Comparison of ENCODE assay signal across 8 cellular contexts in genomic region chr6:27188885-27189418, GRCh38. TPM values are rescaled to one million over a fixed set of nuclear protein-coding genes. Genes with fewer than 3 reads are reported as not detected.
DNase-seq lines count a peak whose midpoint lies in the region; ATAC-seq lines count a peak whose summit lies in the region.

No MANE protein-coding gene starts in this region.

- H3K4me3 ChIP-seq in CD8-positive, alpha-beta memory T cell (ENCODE audit: low read length), result peak overlapping the region; percentile 80

- H3K27ac Mint-ChIP-seq in CD8-positive, alpha-beta memory T cell, result peak overlapping the region in 7 of 8 donors; percentile 48 to 93 (median 83)

- peak overlapping the region; percentile 85 to 94 (median 93) for H3K4me3 Mint-ChIP-seq in CD8-positive, alpha-beta memory T cell

- peaks cover 0 to 8% (median 0%) of the 10 kb centered on the region in 3 donors for H3K36me3 Mint-ChIP-seq in CD8-positive, alpha-beta memory T cell

- H3K4me1 Mint-ChIP-seq in CD8-positive, alpha-beta memory T cell, result peaks cover 10 to 17% (median 13%) of the 10 kb centered on the region in 3 donors

- peak overlapping the region; percentile 83 for H3K27ac ChIP-seq in CD8-positive, alpha-beta memory T cell (ENCODE audit: low read depth, low read length)
- H3K27ac ChIP-seq in epithelial cell of prostate, result peak overlapping the region; percentile 79

- no peaks in the 10 kb centered on the region for H3K27me3 ChIP-seq in CD8-positive, alpha-beta memory T cell (ENCODE audit: insufficient read depth, low read length, poor library complexity, severe bottlenecking)

- H3K27me3 Mint-ChIP-seq in CD8-positive, alpha-beta memory T cell, result peaks cover 0 to 3% of the 10 kb centered on the region in 2 donors

- no peaks in the 10 kb centered on the region for H3K9me3 Mint-ChIP-seq in CD8-positive, alpha-beta memory T cell

- CTCF ChIA-PET in CD8-positive, alpha-beta memory T cell (lab: Charles Lee), result interaction anchor here (1.0 to 2.9 kb wide), 3 partner anchors 12 to 707 kb away, joined by 3 to 16 read pairs (median 3); no protein-coding TSS in a partner anchor

- DNase-seq in CD8-positive, alpha-beta memory T cell, result peak; percentile 23 to 68 (median 60)
- DNase-seq in NCI-H510A (lab: John Stamatoyannopoulos, UW) (peak; percentile 69), epithelial cell of prostate (ENCODE audit: low read depth, low spot score) (peak; percentile 22), middle frontal gyrus (ENCODE audit: extremely low spot score, low spot score) (peak; percentile 70), superior temporal gyrus (ENCODE audit: extremely low spot score) (peak; percentile 87)
- DNase-seq in activated CD4-positive, alpha-beta T cell treated with anti-CD3 and anti-CD28 coated beads for 48 hours, result peak; percentile 60

- no peaks in the 10 kb centered on the region for H3K36me3 ChIP-seq in CD8-positive, alpha-beta memory T cell (ENCODE audit: insufficient read depth, low read length)

- ATAC-seq in GM19372 (IDR thresholded peaks at IDR 0.05; ENCODE audit: low read depth, unreplicated experiment) (peak; percentile 63), HG03460 (IDR thresholded peaks at IDR 0.05; ENCODE audit: unreplicated experiment) (peak; percentile 68)

- no peaks in the 10 kb centered on the region for H3K9me3 ChIP-seq in CD8-positive, alpha-beta memory T cell (ENCODE audit: low read length)

- no peaks in the 10 kb centered on the region for H3K4me1 ChIP-seq in CD8-positive, alpha-beta memory T cell (ENCODE audit: insufficient read depth, low read length)

- POLR2A ChIA-PET in CD8-positive, alpha-beta memory T cell (lab: Charles Lee), result interaction anchor here (1.0 kb wide), 1 partner anchor 10 kb away, joined by 3 read pairs; no protein-coding TSS in a partner anchor

RNA-seq across cellular contexts. Expression of gene PRSS16, which starts 58.5 kb away (rescaled TPM):
- under 1 TPM; 0.35 to 0.55 TPM for total RNA-seq in CD8-positive, alpha-beta memory T cell
- polyA plus RNA-seq in CD8-positive, alpha-beta memory T cell, result 1.5 TPM

Comparison
In these comparisons a context has a peak if more than half of its experiments do, and no peak if none do; other contexts are left out.
1. Peak in every context shown above with its lines: DNase-seq, ATAC-seq, H3K4me3 ChIP-seq and H3K27ac ChIP-seq.
2. DNase-seq: peak in every context shown above with its lines; median percentile 87 in superior temporal gyrus; 70 in middle frontal gyrus; 69 in NCI-H510A; 60 in CD8-positive, alpha-beta memory T cell; 60 in activated CD4-positive, alpha-beta T cell treated with anti-CD3 and anti-CD28 coated beads for 48 hours; 22 in epithelial cell of prostate.